In the genomic region with DNA sequence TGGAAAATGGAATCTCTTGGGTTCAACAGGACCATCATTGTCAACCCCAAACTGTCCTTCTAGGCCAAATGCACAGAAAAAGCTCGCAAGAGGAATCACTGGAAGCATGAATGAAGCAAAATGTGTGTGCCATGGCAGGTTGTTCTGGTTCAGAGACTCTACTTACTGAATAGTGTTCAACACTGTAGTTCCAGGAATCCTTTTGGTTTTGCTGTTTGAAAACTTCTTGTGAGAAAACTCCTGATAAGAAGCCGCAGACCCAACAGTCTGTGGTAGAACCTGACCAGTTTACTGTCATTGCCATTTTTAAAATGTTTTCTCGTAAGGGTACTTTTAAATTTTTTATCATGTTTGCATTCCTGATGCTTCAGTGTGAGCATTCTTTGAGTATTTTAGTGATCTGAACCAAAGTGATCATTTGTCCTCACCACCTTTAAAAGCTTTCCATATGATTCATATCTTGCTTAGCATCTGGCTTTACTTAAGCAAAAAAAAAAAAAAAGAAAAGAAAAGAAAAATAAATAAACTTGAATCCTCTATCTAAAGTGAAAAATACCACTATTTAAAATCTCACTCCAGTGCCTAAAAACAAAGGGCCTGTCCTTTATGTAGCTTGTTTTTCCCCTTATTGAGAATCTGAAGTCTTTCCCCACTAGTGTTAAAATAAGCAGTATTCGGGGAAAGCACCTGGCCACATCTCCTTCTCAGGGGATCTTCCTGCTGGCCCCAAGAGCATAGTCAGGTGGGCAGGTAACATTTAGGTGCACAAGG, we compare ENCODE assay signal across 8 cellular contexts.
DNase-seq lines count a peak whose midpoint lies in the region; ATAC-seq and TF ChIP-seq lines count a peak whose summit lies in the region.
"Had no signal": no experiment of that assay in that cellular context is flagged by ENCODE, and none has a peak within 500 bp of the region (broad histone marks: within the 10 kb centered on the region; RNA-seq: fewer than 3 reads in every experiment).

No MANE protein-coding gene starts in this region.

- DNase-seq in SJSA1 (ENCODE audit: low read depth in 1 of 2, low spot score in 2 of 2) (peak; percentile 56 to 89), smooth muscle cell (lab: John Stamatoyannopoulos, UW; ENCODE audit: unreplicated experiment) (no peak), natural killer cell (no peak), NCI-H2081 (lab: John Stamatoyannopoulos, UW) (no peak), H9 (no peak)
- DNase-seq: NCI-H82 had no signal

- H3K4me3 ChIP-seq in SJSA1 (no peak overlapping the region), smooth muscle cell (no peak overlapping the region)

- no peak overlapping the region for H3T11ph ChIP-seq in H9 (ENCODE audit: low read length)

- H2BK15ac ChIP-seq in H9 (ENCODE audit: low read depth, low read length), result no peak overlapping the region

- no peaks in the 10 kb centered on the region for H3K9me3 ChIP-seq in SJSA1 (replicated peaks)
- H3K9me3 ChIP-seq in smooth muscle cell (replicated peaks; ENCODE audit: low read depth), result no peaks in the 10 kb centered on the region
- H3K9me3 ChIP-seq in H9 (ENCODE audit: control insufficient read depth, low read depth, low read length), result no peaks in the 10 kb centered on the region

- H4K91ac ChIP-seq in H9 (ENCODE audit: insufficient read length, low read depth, low read length), result no peak overlapping the region

- 0 out of 2 replicates have a peak, but pooled peaks cover 2% of the 10 kb centered on the region for H3K36me3 ChIP-seq in SJSA1
- H3K36me3 ChIP-seq in smooth muscle cell (ENCODE audit: low read depth), result no peaks in the 10 kb centered on the region

- no peak overlapping the region for H2BK12ac ChIP-seq in H9 (ENCODE audit: insufficient read length, low read depth, low read length)

- H3K4me2 ChIP-seq in smooth muscle cell (peak overlapping the region; percentile 40), H9 (ENCODE audit: insufficient read depth, insufficient read length, low read length) (no peak overlapping the region)

- H2AFZ ChIP-seq in smooth muscle cell (ENCODE audit: low read depth) (no peak overlapping the region), H9 (ENCODE audit: low read length) (no peak overlapping the region)

- H3K56ac ChIP-seq in H9 (ENCODE audit: insufficient read length, low read depth, low read length), result no peak overlapping the region

- H3K4me1 Mint-ChIP-seq in natural killer cell (no peaks in the 10 kb centered on the region), H9 (peaks cover 6 to 9% of the 10 kb centered on the region in 2 experiments)

- H2AK5ac ChIP-seq in H9 (ENCODE audit: insufficient read length, low read length), result no peak overlapping the region

- TF ChIP-seq CTCF in smooth muscle cell (IDR thresholded peaks at IDR 0.05; ENCODE audit: borderline replicate concordance, insufficient read depth, poor library complexity, severe bottlenecking) (no peak), natural killer cell (IDR thresholded peaks at IDR 0.05) (no peak), H9 (conservative IDR thresholded peaks at IDR 0.05) (no peak)

- H3K27me3 Mint-ChIP-seq in natural killer cell (ENCODE audit: low read depth in 2 of 2), result no peaks in the 10 kb centered on the region
- H3K27me3 Mint-ChIP-seq in H9 (ENCODE audit: low read depth), result no peaks in the 10 kb centered on the region

- H3K4me3 Mint-ChIP-seq in natural killer cell (no peak overlapping the region), H9 (no peak overlapping the region)

- H3K23ac ChIP-seq in H9 (ENCODE audit: insufficient read length, low read depth, low read length), result no peak overlapping the region

- H3K4ac ChIP-seq in H9 (ENCODE audit: low read depth, low read length), result no peak overlapping the region

- H4K8ac ChIP-seq in H9 (replicated peaks; ENCODE audit: insufficient read length, low read depth, low read length), result no peak overlapping the region

- H3K9me3 Mint-ChIP-seq in natural killer cell, result peaks cover 0 to 4% of the 10 kb centered on the region in 2 donors
- peaks cover 0 to 1% of the 10 kb centered on the region in 2 experiments; a peak in 2 of 5 replicates for H3K9me3 Mint-ChIP-seq in H9

- H3K9ac ChIP-seq in smooth muscle cell (ENCODE audit: low read depth) (peak overlapping the region; percentile 5), H9 (ENCODE audit: extremely low read depth, insufficient read length, low read length) (no peak overlapping the region)

- no peaks in the 10 kb centered on the region for H3K27me3 ChIP-seq in SJSA1 (replicated peaks)
- no peaks in the 10 kb centered on the region for H3K27me3 ChIP-seq in smooth muscle cell (ENCODE audit: low read depth)
- H3K27me3 ChIP-seq in H9 (ENCODE audit: insufficient read depth, low read length), result no peaks in the 10 kb centered on the region

- no peak overlapping the region for H3K18ac ChIP-seq in H9 (ENCODE audit: insufficient read length, low read depth, low read length)

- H3K79me1 ChIP-seq in H9 (ENCODE audit: insufficient read depth, low read depth, low read length, poor library complexity, severe bottlenecking), result no peaks in the 10 kb centered on the region

- no peak overlapping the region for H2BK120ac ChIP-seq in H9 (ENCODE audit: low read depth, low read length, poor library complexity, severe bottlenecking)

- ATAC-seq in GM18909 (IDR thresholded peaks at IDR 0.05; ENCODE audit: poor library complexity, unreplicated experiment) (peak; percentile 69), HG02884 (IDR thresholded peaks at IDR 0.05; ENCODE audit: unreplicated experiment) (peak; percentile 68), natural killer cell (no peak)

- intact Hi-C loops in natural killer cell (cut with micrococcal nuclease), result no loop called here

- no peaks in the 10 kb centered on the region for H3K79me2 ChIP-seq in smooth muscle cell (ENCODE audit: low read depth)
- no peaks in the 10 kb centered on the region for H3K79me2 ChIP-seq in H9 (ENCODE audit: insufficient read depth, low read length)

- no peak overlapping the region for H3K14ac ChIP-seq in H9 (ENCODE audit: insufficient read depth, low read length)

- H2BK20ac ChIP-seq in H9 (ENCODE audit: low read depth, low read length, poor library complexity, severe bottlenecking), result no peak overlapping the region

- no peak overlapping the region for H4K5ac ChIP-seq in H9 (ENCODE audit: insufficient read length, low read depth, low read length)

- 57% methylated on average over 4 of the region's 4 CpGs for WGBS in smooth muscle cell (ENCODE audit: low lambda C conversion rate)
- WGBS in H9 (ENCODE audit: extremely low coverage, insufficient read length, low lambda C conversion rate), result no CpG with 5 or more reads among the region's 4 CpGs

- H3F3A ChIP-seq in smooth muscle cell (ENCODE audit: low read depth), result peaks cover 8% of the 10 kb centered on the region

- H3K23me2 ChIP-seq in H9 (ENCODE audit: insufficient read length, low read depth, low read length, poor library complexity, severe bottlenecking), result no peaks in the 10 kb centered on the region

- H3K36me3 Mint-ChIP-seq in natural killer cell, result no peaks in the 10 kb centered on the region
- H3K36me3 Mint-ChIP-seq in H9 (ENCODE audit: insufficient read depth in 1 of 3, low read depth in 3 of 3), result no peaks in the 10 kb centered on the region; a peak in 1 of 7 replicates

- no peaks in the 10 kb centered on the region for H4K20me1 ChIP-seq in smooth muscle cell (ENCODE audit: low read depth)
- H4K20me1 ChIP-seq in H9 (ENCODE audit: control insufficient read depth, insufficient read depth, insufficient read length), result no peaks in the 10 kb centered on the region

- H3K27ac Mint-ChIP-seq in natural killer cell (no peak overlapping the region), H9 (no peak overlapping the region)

- no peak overlapping the region for H2BK5ac ChIP-seq in H9 (ENCODE audit: insufficient read length, low read length)

- H3K4me1 ChIP-seq in SJSA1 (replicated peaks) (peaks cover 25% of the 10 kb centered on the region), smooth muscle cell (ENCODE audit: low read depth) (no peaks in the 10 kb centered on the region), H9 (ENCODE audit: insufficient read depth, low read length) (no peaks in the 10 kb centered on the region)

- H3K27ac ChIP-seq in SJSA1, result peak overlapping the region; percentile 83
- peak overlapping the region; percentile 88 for H3K27ac ChIP-seq in smooth muscle cell (ENCODE audit: low read depth)
- no peak overlapping the region for H3K27ac ChIP-seq in H9 (ENCODE audit: insufficient read length, low read depth, low read length)

Comparison
In these comparisons a context has a peak if more than half of its experiments do, and no peak if none do; other contexts are left out.
1. ATAC-seq: peak in GM18909 (single experiment) and HG02884 (single experiment); none in natural killer cell (0 of 3).
2. DNase-seq: peak in SJSA1 (2 of 2); none in smooth muscle cell (single experiment), natural killer cell (single experiment), NCI-H2081 (0 of 2) and H9 (single experiment).